In genomic region chr6:110645685-110646418, GRCh38 we compare ENCODE assay signal across 31 cellular contexts.
"Had no signal": no experiment of that assay in that cellular context is flagged by ENCODE, and none has a peak within 500 bp of the region (broad histone marks: within the 10 kb centered on the region; RNA-seq: fewer than 3 reads in every experiment).

No MANE protein-coding gene starts in this region.

- H3K4me3 ChIP-seq: breast epithelium, heart right ventricle, pancreas, prostate gland, smooth muscle cell, stomach, thyroid gland, upper lobe of left lung had no signal

- H3K9me3 ChIP-seq: pancreas, prostate gland, stomach, thyroid gland, upper lobe of left lung had no signal

- H3K4me3 Mint-ChIP-seq: activated CD4-positive, alpha-beta memory T cell treated with anti-CD3 and anti-CD28 coated beads for 36 hours; activated CD4-positive, alpha-beta T cell treated with anti-CD3 and anti-CD28 coated beads, Interleukin-2, amount 10 ng/mL, durations not matched to agents 24 days and 14 days; activated naive CD4-positive, alpha-beta T cell treated with anti-CD3 and anti-CD28 coated beads, Interleukin-2, amount 50 U/mL, for 24 hours; activated naive CD8-positive, alpha-beta T cell treated with anti-CD3 and anti-CD28 coated beads, Interleukin-2, amount 50 U/mL, for 24 hours; dendritic cell treated with granulocyte-macrophage colony-stimulating factor and Interleukin-4, amounts not matched to agents 40 ng/mL and 50 ng/mL, for 4 days; mesothelial cell of epicardium; naive B cell; nephron progenitor cell; stimulated activated naive B cell treated with anti-CD40 and anti-IgM and Interleukin-4, amounts not matched to agents 10 μg/mL and 1 μg/mL and 100 μg/mL, for 72 hours; T-helper 1 cell treated with Interleukin-12 subunit alpha and Interleukin-12 subunit beta and Interleukin-4 antibody, amounts not matched to agents 30 μg/mL and 1 μg/mL, for 36 hours had no signal

- H3K27me3 ChIP-seq: breast epithelium, heart right ventricle, pancreas, stomach, thyroid gland, upper lobe of left lung had no signal

- H3K27ac Mint-ChIP-seq: activated CD4-positive, alpha-beta memory T cell treated with anti-CD3 and anti-CD28 coated beads for 36 hours; activated CD4-positive, alpha-beta T cell treated with anti-CD3 and anti-CD28 coated beads, Interleukin-2, amount 10 ng/mL, durations not matched to agents 24 days and 14 days; activated naive CD4-positive, alpha-beta T cell treated with anti-CD3 and anti-CD28 coated beads, Interleukin-2, amount 50 U/mL, for 24 hours; activated naive CD8-positive, alpha-beta T cell treated with anti-CD3 and anti-CD28 coated beads, Interleukin-2, amount 50 U/mL, for 24 hours; dendritic cell treated with granulocyte-macrophage colony-stimulating factor and Interleukin-4, amounts not matched to agents 40 ng/mL and 50 ng/mL, for 4 days; endodermal cell; mesothelial cell of epicardium; nephron progenitor cell; stimulated activated naive B cell treated with anti-CD40 and anti-IgM and Interleukin-4, amounts not matched to agents 10 μg/mL and 1 μg/mL and 100 μg/mL, for 72 hours; T-helper 1 cell treated with Interleukin-12 subunit alpha and Interleukin-12 subunit beta and Interleukin-4 antibody, amounts not matched to agents 30 μg/mL and 1 μg/mL, for 36 hours had no signal

- H3K27ac ChIP-seq: breast epithelium, heart right ventricle, pancreas, prostate gland, stomach, thyroid gland, upper lobe of left lung, WERI-Rb-1 had no signal

- H3K9me3 Mint-ChIP-seq: activated CD4-positive, alpha-beta T cell treated with anti-CD3 and anti-CD28 coated beads, Interleukin-2, amount 10 ng/mL, durations not matched to agents 24 days and 14 days; activated naive CD4-positive, alpha-beta T cell treated with anti-CD3 and anti-CD28 coated beads, Interleukin-2, amount 50 U/mL, for 24 hours; activated naive CD8-positive, alpha-beta T cell treated with anti-CD3 and anti-CD28 coated beads, Interleukin-2, amount 50 U/mL, for 24 hours; T-helper 1 cell treated with Interleukin-12 subunit alpha and Interleukin-12 subunit beta and Interleukin-4 antibody, amounts not matched to agents 30 μg/mL and 1 μg/mL, for 36 hours had no signal

- H3K27me3 Mint-ChIP-seq: activated CD4-positive, alpha-beta memory T cell treated with anti-CD3 and anti-CD28 coated beads for 36 hours; activated CD4-positive, alpha-beta T cell treated with anti-CD3 and anti-CD28 coated beads, Interleukin-2, amount 10 ng/mL, durations not matched to agents 24 days and 14 days; activated naive CD4-positive, alpha-beta T cell treated with anti-CD3 and anti-CD28 coated beads, Interleukin-2, amount 50 U/mL, for 24 hours; activated naive CD8-positive, alpha-beta T cell treated with anti-CD3 and anti-CD28 coated beads, Interleukin-2, amount 50 U/mL, for 24 hours; dendritic cell treated with granulocyte-macrophage colony-stimulating factor and Interleukin-4, amounts not matched to agents 40 ng/mL and 50 ng/mL, for 4 days; naive B cell; stimulated activated naive B cell treated with anti-CD40 and anti-IgM and Interleukin-4, amounts not matched to agents 10 μg/mL and 1 μg/mL and 100 μg/mL, for 72 hours had no signal

- FAIRE-seq: pancreas had no signal

- DNase-seq: activated CD4-positive, alpha-beta memory T cell treated with anti-CD3 and anti-CD28 coated beads for 36 hours; activated CD4-positive, alpha-beta T cell treated with anti-CD3 and anti-CD28 coated beads, Interleukin-2, amount 10 ng/mL, durations not matched to agents 24 days and 14 days; activated CD4-positive, CD25-positive, alpha-beta regulatory T cell treated with anti-CD3 and anti-CD28 coated beads, Interleukin-2, amount 50 U/mL, for 72 hours; activated CD8-positive, alpha-beta memory T cell treated with anti-CD3 and anti-CD28 coated beads, Interleukin-2, amount 50 U/mL, for 4 hours; activated naive CD8-positive, alpha-beta T cell treated with anti-CD3 and anti-CD28 coated beads, Interleukin-2, amount 50 U/mL, for 24 hours; activated T-cell treated with anti-CD3 and anti-CD28 coated beads, Interleukin-2, amount 50 U/mL, for 1 hour; amygdala; central memory CD4-positive, alpha-beta T cell; foreskin fibroblast; heart right ventricle; naive B cell; nephron progenitor cell; retina; stimulated activated CD4-positive, alpha-beta T cell treated with anti-CD3 and anti-CD28 coated beads, Interleukin-15, amount 100 ng/mL, for 24 hours; stimulated activated CD4-positive, alpha-beta T cell treated with anti-CD3 and anti-CD28 coated beads, Interleukin-2, amount 100 ng/mL, for 24 hours; stimulated activated naive B cell treated with anti-CD40 and anti-IgM and Interleukin-4, amounts not matched to agents 10 μg/mL and 1 μg/mL and 100 μg/mL, for 72 hours; stomach; T-helper 9 cell; thyroid gland; WERI-Rb-1 had no signal

- H3K36me3 ChIP-seq: breast epithelium, prostate gland had no signal

- H3K4me1 ChIP-seq: breast epithelium, pancreas, thyroid gland, upper lobe of left lung had no signal

- H3K4me2 ChIP-seq: smooth muscle cell had no signal

- H3K4me1 Mint-ChIP-seq: activated naive CD4-positive, alpha-beta T cell treated with anti-CD3 and anti-CD28 coated beads, Interleukin-2, amount 50 U/mL, for 24 hours; activated naive CD8-positive, alpha-beta T cell treated with anti-CD3 and anti-CD28 coated beads, Interleukin-2, amount 50 U/mL, for 24 hours had no signal

- ATAC-seq: activated naive CD8-positive, alpha-beta T cell treated with anti-CD3 and anti-CD28 coated beads, Interleukin-2, amount 50 U/mL, for 24 hours; esophagus mucosa; pancreas; stimulated activated naive B cell treated with anti-CD40 and anti-IgM and Interleukin-4, amounts not matched to agents 10 μg/mL and 1 μg/mL and 100 μg/mL, for 72 hours had no signal
